8 cellular contexts compared by ENCODE assay signal in the genomic region with DNA sequence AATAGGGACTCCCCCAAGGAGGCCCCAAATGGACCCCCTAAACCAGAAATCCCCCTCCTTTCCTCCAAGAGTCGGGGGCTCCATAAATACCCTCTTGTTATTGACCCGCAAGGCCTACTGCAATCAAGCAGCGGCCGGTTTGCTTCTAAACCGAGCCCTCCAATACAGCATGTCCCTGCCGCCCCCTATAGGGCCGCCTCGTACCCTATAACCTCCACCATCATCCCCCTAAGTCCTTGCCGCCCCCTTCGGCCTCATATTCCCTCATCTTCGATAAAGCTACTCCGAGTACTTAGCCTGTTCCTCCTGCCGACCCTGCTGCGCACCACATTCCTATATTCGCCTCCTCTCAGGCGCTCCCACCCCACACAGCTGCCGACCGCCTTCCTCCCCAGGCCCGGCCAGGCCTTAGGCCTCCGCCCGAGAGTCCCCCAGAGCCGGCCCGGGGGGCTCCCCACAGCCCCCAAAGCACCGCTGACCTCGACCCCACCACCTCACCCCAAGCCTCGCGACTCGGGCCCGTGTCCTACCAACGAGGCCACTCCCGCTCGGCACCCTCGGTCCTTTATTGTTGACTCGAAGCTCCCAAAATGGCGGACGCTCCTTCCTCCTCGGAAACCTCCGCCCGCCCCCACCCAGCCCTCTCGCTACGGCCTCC. TPM values are rescaled to one million over a fixed set of nuclear protein-coding genes. Genes with fewer than 3 reads are reported as not detected.
A peak's percentile ranks its signal among the peaks of the same experiment; 100 is the strongest.
DNase-seq lines count a peak whose midpoint lies in the region; ATAC-seq and TF ChIP-seq lines count a peak whose summit lies in the region.

No MANE protein-coding gene starts in this region.

- CTCF ChIA-PET in activated B cell treated with CpG ODN at 0.5 μM for 24 hours (lab: Charles Lee) = interaction anchor here (0.6 to 5.2 kb wide), 12 partner anchors 20 to 192 kb away, joined by 3 to 64 read pairs (median 5); no protein-coding TSS in a partner anchor

- H3K27me3 Mint-ChIP-seq in activated B cell treated with CpG ODN at 0.5 μM for 24 hours = no peaks in the 10 kb centered on the region

- H3K27ac ChIP-seq in cingulate gyrus (ENCODE audit: low read depth, low read length) = peak overlapping the region; percentile 98

- H3K4me3 Mint-ChIP-seq in activated B cell treated with CpG ODN at 0.5 μM for 24 hours = peak overlapping the region; percentile 100

- intact Hi-C loops in activated B cell treated with CpG ODN at 0.5 μM for 24 hours (cut with micrococcal nuclease) (loop anchor here (1.0 to 5.0 kb wide), 9 partner anchors 30 to 353 kb away; partner anchors contain the start of genes CXCR5, HYOU1, KMT2A and RPS25), left colon (cut with DNase I, micrococcal nuclease) (no loop called here)

- POLR2A ChIA-PET in activated B cell treated with CpG ODN at 0.5 μM for 24 hours (lab: Charles Lee) = interaction anchor here (0.6 to 13.4 kb wide), 38 partner anchors 8 to 576 kb away, joined by 3 to 988 read pairs (median 6); partner anchors contain the start of genes BCL9L, CENATAC and DPAGT1

- H3K9me3 Mint-ChIP-seq in activated B cell treated with CpG ODN at 0.5 μM for 24 hours = no peaks in the 10 kb centered on the region

- peaks cover 41% of the 10 kb centered on the region for H3K36me3 Mint-ChIP-seq in activated B cell treated with CpG ODN at 0.5 μM for 24 hours (ENCODE audit: low read depth)

- TF ChIP-seq CTCF in activated B cell treated with CpG ODN at 0.5 μM for 24 hours (IDR thresholded peaks at IDR 0.05) = no peak

- peak overlapping the region; percentile 99 for H3K27ac Mint-ChIP-seq in activated B cell treated with CpG ODN at 0.5 μM for 24 hours

- DNase-seq in GM03348 (ENCODE audit: low spot score) (peak; percentile 70), NCI-H146 (lab: John Stamatoyannopoulos, UW) (peak; percentile 64), activated B cell treated with CpG ODN at 0.5 μM for 24 hours (peak; percentile 74), left colon (peak; percentile 68 to 78)
- DNase-seq in stimulated activated CD4-positive, alpha-beta T cell treated with anti-CD3 and anti-CD28 coated beads, Interleukin-1b, Interleukin-23, amount 100 ng/mL, for 48 hours = peak; percentile 47

- peak; percentile 16 for ATAC-seq in HG02610 (IDR thresholded peaks at IDR 0.05; ENCODE audit: unreplicated experiment)
- ATAC-seq in activated B cell treated with CpG ODN at 0.5 μM for 24 hours (ENCODE audit: low read depth) = peak; percentile 31
- peak; percentile 35 for ATAC-seq in left colon
- ATAC-seq in GM18519 (IDR thresholded peaks at IDR 0.05; ENCODE audit: low FRiP score, unreplicated experiment) = no peak

- H3K4me1 Mint-ChIP-seq in activated B cell treated with CpG ODN at 0.5 μM for 24 hours = peaks cover 56% of the 10 kb centered on the region

RNA-seq across cellular contexts. Expression of gene DDX6, which starts 0.5 kb away (rescaled TPM):
- 263 and 297 TPM in 2 replicates for total RNA-seq in activated B cell treated with CpG ODN at 0.5 μM for 24 hours
- total RNA-seq in left colon = 100 to 1,000 TPM in 1 of 2 donors, 10 to 100 TPM in 1; 96.3 to 100 TPM
